Comparison of ENCODE assay signal across 8 cellular contexts in genomic region chr3:188052229-188052965, GRCh38.
DNase-seq lines count a peak whose midpoint lies in the region; ATAC-seq and TF ChIP-seq lines count a peak whose summit lies in the region.

No MANE protein-coding gene starts in this region.

- no peak for ATAC-seq in GM19351 (IDR thresholded peaks at IDR 0.05; ENCODE audit: unreplicated experiment)
- no peak for ATAC-seq in HG03571 (IDR thresholded peaks at IDR 0.05; ENCODE audit: unreplicated experiment)
- no peak for ATAC-seq in HG03139 (IDR thresholded peaks at IDR 0.05; ENCODE audit: unreplicated experiment)

- peaks cover 7 to 19% (median 15%) of the 10 kb centered on the region in 5 donors for H3K4me1 ChIP-seq in subcutaneous abdominal adipose tissue (ENCODE audit: control insufficient read depth in 5 of 5, insufficient read depth in 5 of 5, low read length in 5 of 5)

- intact Hi-C loops in dorsolateral prefrontal cortex (cut with DNase I) = loop anchor here (1.0 to 10.0 kb wide), 8 partner anchors 105 to 1092 kb away; no protein-coding TSS in a partner anchor

- H3K9me3 ChIP-seq in subcutaneous abdominal adipose tissue (ENCODE audit: control insufficient read depth in 5 of 5, low read length in 5 of 5) = no peaks in the 10 kb centered on the region

- peak; percentile 46 for DNase-seq in NCI-H2196 (lab: John Stamatoyannopoulos, UW; ENCODE audit: unreplicated experiment)
- DNase-seq in dorsolateral prefrontal cortex = peak; percentile 76 to 99 (median 97)
- DNase-seq in left kidney (ENCODE audit: low read depth, low spot score) = peak; percentile 97
- DNase-seq in NCI-H128 (lab: John Stamatoyannopoulos, UW; ENCODE audit: unreplicated experiment) = no peak

- peak overlapping the region in 1 of 5 donors; percentile 21 for H3K9ac ChIP-seq in subcutaneous abdominal adipose tissue (ENCODE audit: low read length in 5 of 5)

- H3K36me3 ChIP-seq in subcutaneous abdominal adipose tissue (ENCODE audit: control insufficient read depth in 5 of 5, insufficient read depth in 5 of 5, low read length in 5 of 5) = no peaks in the 10 kb centered on the region

- peak; percentile 35 to 88 (median 75) for TF ChIP-seq CTCF in dorsolateral prefrontal cortex (IDR thresholded peaks at IDR 0.05 in 54 of 56, conservative IDR thresholded peaks at IDR 0.05 in 2 of 56; ENCODE audit: low read depth in 1 of 56, partially characterized antibody in 56 of 56)

- H3K27me3 ChIP-seq in dorsolateral prefrontal cortex (no peaks in the 10 kb centered on the region), subcutaneous abdominal adipose tissue (ENCODE audit: control insufficient read depth in 5 of 5, insufficient read depth in 4 of 5, low read length in 5 of 5) (no peaks in the 10 kb centered on the region)

- H3K4me3 ChIP-seq in dorsolateral prefrontal cortex = peak overlapping the region in 40 of 59 donors; percentile 4 to 59 (median 38)
- peak overlapping the region in 1 of 5 donors; percentile 28 for H3K4me3 ChIP-seq in subcutaneous abdominal adipose tissue (ENCODE audit: low read depth in 1 of 5, low read length in 5 of 5)

- H3K27ac ChIP-seq in dorsolateral prefrontal cortex (peak overlapping the region; percentile 77 to 98 (median 93)), subcutaneous abdominal adipose tissue (ENCODE audit: low read depth, low read length) (peak overlapping the region; percentile 81)
